9 cellular contexts compared by ENCODE assay signal in genomic region chr1:27504588-27505419, GRCh38. TPM values are rescaled to one million over a fixed set of nuclear protein-coding genes. Genes with fewer than 3 reads are reported as not detected.
DNase-seq lines count a peak whose midpoint lies in the region; ATAC-seq and TF ChIP-seq lines count a peak whose summit lies in the region.
"Had no signal": no experiment of that assay in that cellular context is flagged by ENCODE, and none has a peak within 500 bp of the region (broad histone marks: within the 10 kb centered on the region; RNA-seq: fewer than 3 reads in every experiment).

No MANE protein-coding gene starts in this region.

- peak; percentile 83 for ATAC-seq in WTC11
- ATAC-seq in Right ventricle myocardium superior (ENCODE audit: poor library complexity), result peak; percentile 91
- ATAC-seq in GM21367 (IDR thresholded peaks at IDR 0.05; ENCODE audit: unreplicated experiment), result no peak

- DNase-seq in AG08396 (ENCODE audit: low spot score) (peak; percentile 72), WTC11 (ENCODE audit: low spot score) (peak; percentile 58), Right ventricle myocardium superior (peak; percentile 93), nucleus accumbens (lab: John Stamatoyannopoulos, UW) (peak in 51 of 56 donors; percentile 53 to 96 (median 83)), COR-L47 (lab: John Stamatoyannopoulos, UW) (no peak), SK-N-DZ (ENCODE audit: low spot score) (no peak)
- DNase-seq in T-helper 2 cell treated with Interferon-gamma antibody and Interleukin-4, amounts not matched to agents 5 μg/mL and 100 μg/mL, for 36 hours (ENCODE audit: low spot score), result no peak
- DNase-seq: SW 1271 had no signal

- peaks cover 33% of the 10 kb centered on the region for H3K4me1 Mint-ChIP-seq in WTC11
- H3K4me1 Mint-ChIP-seq in T-helper 2 cell treated with Interferon-gamma antibody and Interleukin-4, amounts not matched to agents 5 μg/mL and 100 μg/mL, for 36 hours (ENCODE audit: low read depth), result no peaks in the 10 kb centered on the region

- intact Hi-C loops in Right ventricle myocardium superior (cut with DNase I), result no loop called here

- no peak overlapping the region for H3K27ac Mint-ChIP-seq in WTC11
- H3K27ac Mint-ChIP-seq in T-helper 2 cell treated with Interferon-gamma antibody and Interleukin-4, amounts not matched to agents 5 μg/mL and 100 μg/mL, for 36 hours, result no peak overlapping the region

- no peaks in the 10 kb centered on the region for H3K9me3 Mint-ChIP-seq in WTC11
- H3K9me3 Mint-ChIP-seq in T-helper 2 cell treated with Interferon-gamma antibody and Interleukin-4, amounts not matched to agents 5 μg/mL and 100 μg/mL, for 36 hours, result no peaks in the 10 kb centered on the region

- H3K36me3 Mint-ChIP-seq in WTC11, result no peaks in the 10 kb centered on the region
- H3K36me3 Mint-ChIP-seq in T-helper 2 cell treated with Interferon-gamma antibody and Interleukin-4, amounts not matched to agents 5 μg/mL and 100 μg/mL, for 36 hours (ENCODE audit: low read depth), result no peaks in the 10 kb centered on the region

- POLR2A ChIA-PET in WTC11 (lab: Charles Lee), result interaction anchor here (0.5 kb wide), 1 partner anchor 192 kb away, joined by 3 read pairs; no protein-coding TSS in a partner anchor

- CTCF ChIA-PET in WTC11 (lab: Charles Lee), result interaction anchor here (0.6 to 2.8 kb wide), 18 partner anchors 8 to 110 kb away, joined by 3 to 14 read pairs (median 4); no protein-coding TSS in a partner anchor

- H3K4me3 Mint-ChIP-seq in WTC11, result no peak overlapping the region
- H3K4me3 Mint-ChIP-seq in T-helper 2 cell treated with Interferon-gamma antibody and Interleukin-4, amounts not matched to agents 5 μg/mL and 100 μg/mL, for 36 hours, result no peak overlapping the region

- no peak for TF ChIP-seq CTCF in WTC11 (IDR thresholded peaks at IDR 0.05)

- no peaks in the 10 kb centered on the region for H3K27me3 Mint-ChIP-seq in WTC11 (ENCODE audit: low read depth)
- H3K27me3 Mint-ChIP-seq in T-helper 2 cell treated with Interferon-gamma antibody and Interleukin-4, amounts not matched to agents 5 μg/mL and 100 μg/mL, for 36 hours (ENCODE audit: low read depth), result no peaks in the 10 kb centered on the region

TF ChIP-seq in WTC11, 78 proteins besides CTCF, POLR2A, EP300 and RAD21 (continues in another document):
- TF ChIP-seq TP53 (CRISPR knock-in tag; IDR thresholded peaks at IDR 0.05), result no peak
- no peak for TF ChIP-seq ATF1 (CRISPR knock-in tag; IDR thresholded peaks at IDR 0.05)
- no peak for TF ChIP-seq ZNF281 (CRISPR knock-in tag; IDR thresholded peaks at IDR 0.05)
- 0 out of 2 replicates have a peak, but pooled peaks have one; percentile 32 for TF ChIP-seq SP1 (CRISPR knock-in tag; conservative IDR thresholded peaks at IDR 0.05)
- TF ChIP-seq KAT7 (CRISPR knock-in tag; IDR thresholded peaks at IDR 0.05; ENCODE audit: borderline replicate concordance), result no peak
- 0 out of 2 replicates have a peak, but pooled peaks have one; percentile 29 for TF ChIP-seq FOXK1 (CRISPR knock-in tag; IDR thresholded peaks at IDR 0.05)
- TF ChIP-seq CDX4 (CRISPR knock-in tag; IDR thresholded peaks at IDR 0.05; ENCODE audit: borderline replicate concordance), result no peak
- TF ChIP-seq ELF4 (CRISPR knock-in tag; IDR thresholded peaks at IDR 0.05; ENCODE audit: low read depth), result no peak
- TF ChIP-seq E2F4 (CRISPR knock-in tag; IDR thresholded peaks at IDR 0.05; ENCODE audit: borderline replicate concordance, low read depth), result no peak
- peak; percentile 72 for TF ChIP-seq ZNF121 (CRISPR knock-in tag; IDR thresholded peaks at IDR 0.05)
- no peak for TF ChIP-seq ZNF263 (CRISPR knock-in tag; IDR thresholded peaks at IDR 0.05; ENCODE audit: low read depth)
- no peak for TF ChIP-seq NFYB (CRISPR knock-in tag; conservative IDR thresholded peaks at IDR 0.05; ENCODE audit: low read depth)
- TF ChIP-seq, protein P1, sequence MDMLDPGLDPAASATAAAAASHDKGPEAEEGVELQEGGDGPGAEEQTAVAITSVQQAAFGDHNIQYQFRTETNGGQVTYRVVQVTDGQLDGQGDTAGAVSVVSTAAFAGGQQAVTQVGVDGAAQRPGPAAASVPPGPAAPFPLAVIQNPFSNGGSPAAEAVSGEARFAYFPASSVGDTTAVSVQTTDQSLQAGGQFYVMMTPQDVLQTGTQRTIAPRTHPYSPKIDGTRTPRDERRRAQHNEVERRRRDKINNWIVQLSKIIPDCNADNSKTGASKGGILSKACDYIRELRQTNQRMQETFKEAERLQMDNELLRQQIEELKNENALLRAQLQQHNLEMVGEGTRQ (CRISPR knock-in tag; IDR thresholded peaks at IDR 0.05), result no peak
- no peak for TF ChIP-seq OVOL2 (CRISPR knock-in tag; IDR thresholded peaks at IDR 0.05; ENCODE audit: borderline replicate concordance)
- no peak for TF ChIP-seq TEAD1 (CRISPR knock-in tag; IDR thresholded peaks at IDR 0.05)
- TF ChIP-seq ZNF512 (CRISPR knock-in tag; IDR thresholded peaks at IDR 0.05; ENCODE audit: borderline replicate concordance), result no peak
- no peak for TF ChIP-seq TEAD4 (CRISPR knock-in tag; IDR thresholded peaks at IDR 0.05)
- no peak for TF ChIP-seq ATF3 (CRISPR knock-in tag; conservative IDR thresholded peaks at IDR 0.05)
- TF ChIP-seq, protein P2, sequence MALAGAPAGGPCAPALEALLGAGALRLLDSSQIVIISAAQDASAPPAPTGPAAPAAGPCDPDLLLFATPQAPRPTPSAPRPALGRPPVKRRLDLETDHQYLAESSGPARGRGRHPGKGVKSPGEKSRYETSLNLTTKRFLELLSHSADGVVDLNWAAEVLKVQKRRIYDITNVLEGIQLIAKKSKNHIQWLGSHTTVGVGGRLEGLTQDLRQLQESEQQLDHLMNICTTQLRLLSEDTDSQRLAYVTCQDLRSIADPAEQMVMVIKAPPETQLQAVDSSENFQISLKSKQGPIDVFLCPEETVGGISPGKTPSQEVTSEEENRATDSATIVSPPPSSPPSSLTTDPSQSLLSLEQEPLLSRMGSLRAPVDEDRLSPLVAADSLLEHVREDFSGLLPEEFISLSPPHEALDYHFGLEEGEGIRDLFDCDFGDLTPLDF (CRISPR knock-in tag; IDR thresholded peaks at IDR 0.05), result 0 out of 2 replicates have a peak, but pooled peaks have one; percentile 37

RNA-seq across cellular contexts. Expression of gene WASF2, which starts 14.8 kb away (rescaled TPM):
- total RNA-seq in WTC11 (2021) (90.1 to 104 TPM (median 92.8 TPM) in 3 replicates), Right ventricle myocardium superior (49.3 TPM)
- 11.3 and 12.4 TPM in 2 replicates for polyA plus RNA-seq in SK-N-DZ (2014; cell fraction: cytosol; rRNA removed)
- polyA plus RNA-seq in SK-N-DZ (2014; cell fraction: nucleus; rRNA removed), result 4.1 and 10.3 TPM in 2 replicates

Comparison
In these comparisons a context has a peak if more than half of its experiments do, and no peak if none do; other contexts are left out.
1. DNase-seq: peak in AG08396 (single experiment), WTC11 (single experiment), Right ventricle myocardium superior (single experiment) and nucleus accumbens (51 of 56); none in COR-L47 (single experiment), T-helper 2 cell treated with Interferon-gamma antibody and Interleukin-4, amounts not matched to agents 5 μg/mL and 100 μg/mL, for 36 hours (single experiment) and SK-N-DZ (single experiment).